15 cellular contexts compared by ENCODE assay signal in the genomic region with DNA sequence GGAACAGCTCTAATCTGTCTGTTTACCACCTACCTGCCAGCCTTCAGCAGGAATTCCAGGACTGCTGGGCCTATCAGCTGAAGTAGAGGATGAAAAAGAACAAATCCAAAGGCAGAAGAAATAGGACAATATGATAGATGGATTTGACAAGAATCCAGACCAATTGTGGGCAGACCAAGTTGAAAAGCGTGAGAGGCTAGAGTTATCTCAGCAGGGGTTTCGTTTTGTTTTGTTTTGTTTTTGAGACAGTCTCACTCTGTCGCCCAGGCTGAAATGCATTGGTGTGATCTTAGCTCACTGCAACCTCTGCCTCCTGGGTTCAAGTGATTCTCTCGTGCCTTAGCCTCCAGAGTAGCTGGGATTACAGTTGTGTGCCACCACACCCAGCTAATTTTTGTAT.
DNase-seq lines count a peak whose midpoint lies in the region; ATAC-seq and TF ChIP-seq lines count a peak whose summit lies in the region.
"Had no signal": no experiment of that assay in that cellular context is flagged by ENCODE, and none has a peak within 500 bp of the region (broad histone marks: within the 10 kb centered on the region; RNA-seq: fewer than 3 reads in every experiment).

No MANE protein-coding gene starts in this region.

- H3K36me3 Mint-ChIP-seq in activated T-cell treated with anti-CD3 and anti-CD28 coated beads, Interleukin-2, amount 50 U/mL, for 24 hours (ENCODE audit: low read depth): no peaks in the 10 kb centered on the region
- no peaks in the 10 kb centered on the region for H3K36me3 Mint-ChIP-seq in activated T-cell treated with anti-CD3 and anti-CD28 coated beads, Interleukin-2, amount 50 U/mL, for 4 hours (ENCODE audit: insufficient read depth)
- H3K36me3 Mint-ChIP-seq in memory B cell: no peaks in the 10 kb centered on the region
- H3K36me3 Mint-ChIP-seq in stimulated activated effector memory CD8-positive, alpha-beta T cell treated with anti-CD3 and anti-CD28 coated beads, Interleukin-12 subunit alpha, Interleukin-12 subunit beta, amount 100 ng/mL, for 72 hours: no peaks in the 10 kb centered on the region
- H3K36me3 Mint-ChIP-seq: stimulated activated memory B cell treated with anti-CD40 and anti-IgM and Interleukin-4, amounts not matched to agents 10 μg/mL and 1 μg/mL and 100 μg/mL, for 72 hours had no signal

- no peak for ATAC-seq in activated T-cell treated with anti-CD3 and anti-CD28 coated beads, Interleukin-2, amount 50 U/mL, for 4 hours
- peak; percentile 44 for ATAC-seq in HG02759 (IDR thresholded peaks at IDR 0.05; ENCODE audit: unreplicated experiment)
- ATAC-seq in HG03558 (IDR thresholded peaks at IDR 0.05; ENCODE audit: extremely low read depth, unreplicated experiment): peak; percentile 29
- ATAC-seq in memory B cell (ENCODE audit: low read depth): no peak
- no peak for ATAC-seq in GM18520 (IDR thresholded peaks at IDR 0.05; ENCODE audit: unreplicated experiment)
- no peak for ATAC-seq in stimulated activated effector memory CD8-positive, alpha-beta T cell treated with anti-CD3 and anti-CD28 coated beads, Interleukin-12 subunit alpha, Interleukin-12 subunit beta, amount 100 ng/mL, for 72 hours
- ATAC-seq: A549; mucosa of descending colon; Panc1; stimulated activated memory B cell treated with anti-CD40 and anti-IgM and Interleukin-4, amounts not matched to agents 10 μg/mL and 1 μg/mL and 100 μg/mL, for 72 hours had no signal

- H3K4me1 Mint-ChIP-seq in activated T-cell treated with anti-CD3 and anti-CD28 coated beads, Interleukin-2, amount 50 U/mL, for 24 hours (ENCODE audit: low read depth): peaks cover 47% of the 10 kb centered on the region
- H3K4me1 Mint-ChIP-seq in activated T-cell treated with anti-CD3 and anti-CD28 coated beads, Interleukin-2, amount 50 U/mL, for 4 hours (ENCODE audit: low read depth): peaks cover 24% of the 10 kb centered on the region
- peaks cover 11% of the 10 kb centered on the region for H3K4me1 Mint-ChIP-seq in memory B cell
- peaks cover 12% of the 10 kb centered on the region for H3K4me1 Mint-ChIP-seq in stimulated activated effector memory CD8-positive, alpha-beta T cell treated with anti-CD3 and anti-CD28 coated beads, Interleukin-12 subunit alpha, Interleukin-12 subunit beta, amount 100 ng/mL, for 72 hours

- peaks cover 2% of the 10 kb centered on the region for H3K27me3 Mint-ChIP-seq in activated T-cell treated with anti-CD3 and anti-CD28 coated beads, Interleukin-2, amount 50 U/mL, for 24 hours
- no peaks in the 10 kb centered on the region for H3K27me3 Mint-ChIP-seq in activated T-cell treated with anti-CD3 and anti-CD28 coated beads, Interleukin-2, amount 50 U/mL, for 4 hours (ENCODE audit: low read depth)
- H3K27me3 Mint-ChIP-seq in memory B cell: no peaks in the 10 kb centered on the region
- H3K27me3 Mint-ChIP-seq: dendritic cell treated with granulocyte-macrophage colony-stimulating factor and Interleukin-4, amounts not matched to agents 40 ng/mL and 50 ng/mL, for 4 days; stimulated activated memory B cell treated with anti-CD40 and anti-IgM and Interleukin-4, amounts not matched to agents 10 μg/mL and 1 μg/mL and 100 μg/mL, for 72 hours had no signal

- H3K9me3 Mint-ChIP-seq in activated T-cell treated with anti-CD3 and anti-CD28 coated beads, Interleukin-2, amount 50 U/mL, for 24 hours: no peaks in the 10 kb centered on the region
- H3K9me3 Mint-ChIP-seq in activated T-cell treated with anti-CD3 and anti-CD28 coated beads, Interleukin-2, amount 50 U/mL, for 4 hours: no peaks in the 10 kb centered on the region
- H3K9me3 Mint-ChIP-seq in memory B cell: no peaks in the 10 kb centered on the region
- no peaks in the 10 kb centered on the region for H3K9me3 Mint-ChIP-seq in stimulated activated effector memory CD8-positive, alpha-beta T cell treated with anti-CD3 and anti-CD28 coated beads, Interleukin-12 subunit alpha, Interleukin-12 subunit beta, amount 100 ng/mL, for 72 hours
- H3K9me3 Mint-ChIP-seq: dendritic cell treated with granulocyte-macrophage colony-stimulating factor and Interleukin-4, amounts not matched to agents 40 ng/mL and 50 ng/mL, for 4 days; stimulated activated memory B cell treated with anti-CD40 and anti-IgM and Interleukin-4, amounts not matched to agents 10 μg/mL and 1 μg/mL and 100 μg/mL, for 72 hours had no signal

- H3K4me3 Mint-ChIP-seq in activated T-cell treated with anti-CD3 and anti-CD28 coated beads, Interleukin-2, amount 50 U/mL, for 24 hours: no peak overlapping the region
- no peak overlapping the region for H3K4me3 Mint-ChIP-seq in activated T-cell treated with anti-CD3 and anti-CD28 coated beads, Interleukin-2, amount 50 U/mL, for 4 hours
- H3K4me3 Mint-ChIP-seq in memory B cell: peak overlapping the region; percentile 17
- no peak overlapping the region for H3K4me3 Mint-ChIP-seq in stimulated activated effector memory CD8-positive, alpha-beta T cell treated with anti-CD3 and anti-CD28 coated beads, Interleukin-12 subunit alpha, Interleukin-12 subunit beta, amount 100 ng/mL, for 72 hours
- H3K4me3 Mint-ChIP-seq: dendritic cell treated with granulocyte-macrophage colony-stimulating factor and Interleukin-4, amounts not matched to agents 40 ng/mL and 50 ng/mL, for 4 days; stimulated activated memory B cell treated with anti-CD40 and anti-IgM and Interleukin-4, amounts not matched to agents 10 μg/mL and 1 μg/mL and 100 μg/mL, for 72 hours had no signal

- peak overlapping the region; percentile 66 for H3K27ac Mint-ChIP-seq in activated T-cell treated with anti-CD3 and anti-CD28 coated beads, Interleukin-2, amount 50 U/mL, for 24 hours
- H3K27ac Mint-ChIP-seq in memory B cell: no peak overlapping the region
- no peak overlapping the region for H3K27ac Mint-ChIP-seq in stimulated activated effector memory CD8-positive, alpha-beta T cell treated with anti-CD3 and anti-CD28 coated beads, Interleukin-12 subunit alpha, Interleukin-12 subunit beta, amount 100 ng/mL, for 72 hours
- H3K27ac Mint-ChIP-seq: dendritic cell treated with granulocyte-macrophage colony-stimulating factor and Interleukin-4, amounts not matched to agents 40 ng/mL and 50 ng/mL, for 4 days; stimulated activated memory B cell treated with anti-CD40 and anti-IgM and Interleukin-4, amounts not matched to agents 10 μg/mL and 1 μg/mL and 100 μg/mL, for 72 hours had no signal

- DNase-seq in activated T-cell treated with anti-CD3 and anti-CD28 coated beads, Interleukin-2, amount 50 U/mL, for 24 hours: no peak
- DNase-seq in activated T-cell treated with anti-CD3 and anti-CD28 coated beads, Interleukin-2, amount 50 U/mL, for 4 hours: no peak
- DNase-seq in memory B cell (ENCODE audit: low spot score in 2 of 2) (no peak), GM13977 (ENCODE audit: low spot score) (no peak)
- no peak for DNase-seq in stimulated activated effector memory CD8-positive, alpha-beta T cell treated with anti-CD3 and anti-CD28 coated beads, Interleukin-12 subunit alpha, Interleukin-12 subunit beta, amount 100 ng/mL, for 72 hours (ENCODE audit: low spot score in 2 of 2)
- DNase-seq: mucosa of descending colon, NCI-H1105 treated with DMSO at 0.1 percent for 48 hours, NCI-H446 treated with DMSO at 0.1 percent for 48 hours had no signal

- in situ Hi-C loops in GM13977 (cut with MboI; ENCODE audit: low pct_unique_long_range_greater_than_20kb, low sequenced_read_pairs, unreplicated experiment): no loop called here

- TF ChIP-seq CTCF in GM13977 (IDR thresholded peaks at IDR 0.05; ENCODE audit: extremely low read depth, insufficient read depth, missing control alignments): no peak

Comparison
In these comparisons a context has a peak if more than half of its experiments do, and no peak if none do; other contexts are left out.
1. ATAC-seq: peak in HG02759 (single experiment) and HG03558 (single experiment); none in activated T-cell treated with anti-CD3 and anti-CD28 coated beads, Interleukin-2, amount 50 U/mL, for 4 hours (0 of 2), memory B cell (single experiment), GM18520 (single experiment) and stimulated activated effector memory CD8-positive, alpha-beta T cell treated with anti-CD3 and anti-CD28 coated beads, Interleukin-12 subunit alpha, Interleukin-12 subunit beta, amount 100 ng/mL, for 72 hours (single experiment).